In the genomic region with DNA sequence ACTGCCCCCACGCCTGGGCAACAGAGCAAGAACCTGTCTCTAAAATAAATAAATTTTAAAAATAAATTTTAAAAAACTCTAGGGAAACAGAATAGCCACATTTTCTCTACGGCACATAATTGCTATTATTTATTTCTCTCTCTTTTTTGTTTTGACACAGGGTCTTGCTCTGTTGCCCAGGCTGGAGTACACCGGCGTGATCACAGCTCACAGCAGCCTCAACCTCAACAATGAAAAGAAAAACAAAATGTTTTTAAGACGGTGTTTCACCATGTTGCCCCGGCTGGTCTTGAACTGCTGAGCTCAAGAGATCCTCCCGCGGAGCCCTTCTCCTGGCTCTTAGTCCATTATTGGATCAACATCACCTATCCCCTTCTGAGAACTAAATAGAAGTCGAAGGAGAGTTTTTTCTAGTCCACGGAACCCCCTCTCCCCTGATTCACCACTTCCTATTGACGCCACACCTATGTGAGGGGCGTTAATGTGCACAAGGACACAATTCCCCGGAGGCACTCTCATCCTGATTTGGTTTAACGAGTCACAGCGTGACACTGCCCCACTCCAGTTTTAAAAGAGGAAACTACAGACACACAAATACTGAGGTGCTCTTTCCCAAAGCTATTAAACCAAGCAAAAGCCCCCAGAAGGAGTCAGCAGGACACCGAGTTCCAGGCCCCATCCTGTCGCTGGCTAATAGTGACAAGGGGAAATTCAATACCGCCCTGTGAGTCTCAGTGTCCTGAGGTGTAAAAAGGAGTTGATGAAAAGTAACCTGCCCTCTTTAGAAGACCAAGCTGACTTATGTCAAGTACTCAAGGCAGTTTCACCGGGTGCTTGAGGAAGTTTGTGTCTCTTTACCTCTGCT, we compare ENCODE assay signal across 8 cellular contexts. TPM values are rescaled to one million over a fixed set of nuclear protein-coding genes. Genes with fewer than 3 reads are reported as not detected.
A peak's percentile ranks its signal among the peaks of the same experiment; 100 is the strongest.
DNase-seq lines count a peak whose midpoint lies in the region; ATAC-seq and TF ChIP-seq lines count a peak whose summit lies in the region.

No MANE protein-coding gene starts in this region.

- CTCF ChIA-PET in activated naive CD4-positive, alpha-beta T cell treated with anti-CD3 and anti-CD28 coated beads for 36 hours (lab: Charles Lee), result interaction anchor here (0.9 to 3.6 kb wide), 5 partner anchors 10 to 84 kb away, joined by 3 to 22 read pairs (median 3); no protein-coding TSS in a partner anchor
- CTCF ChIA-PET in PC-3 (lab: Charles Lee), result no interaction called here

- H3K27me3 Mint-ChIP-seq in activated naive CD4-positive, alpha-beta T cell treated with anti-CD3 and anti-CD28 coated beads for 36 hours (ENCODE audit: low read depth), result no peaks in the 10 kb centered on the region

- peaks cover 25% of the 10 kb centered on the region for H4K20me1 ChIP-seq in PC-3 (ENCODE audit: low read length)

- no peaks in the 10 kb centered on the region for H3K27me3 ChIP-seq in PC-3 (ENCODE audit: low read length)
- no peaks in the 10 kb centered on the region for H3K27me3 ChIP-seq in lung (ENCODE audit: control insufficient read depth, insufficient read depth)
- no peaks in the 10 kb centered on the region for H3K27me3 ChIP-seq in tibial artery

- POLR2A ChIA-PET in PC-3 (lab: Charles Lee; ENCODE audit: unreplicated experiment), result interaction anchor here (0.6 kb wide), 2 partner anchors 62 to 486 kb away, joined by 3 read pairs; no protein-coding TSS in a partner anchor

- H3K27ac ChIP-seq in PC-3 (ENCODE audit: low read length) (peak overlapping the region; percentile 98), lung (ENCODE audit: low read depth in 1 of 2, low read length in 1 of 2) (peak overlapping the region; percentile 99 to 100), tibial artery (peak overlapping the region; percentile 98 to 99)

- no peak overlapping the region for H2AFZ ChIP-seq in PC-3 (ENCODE audit: low read length)

- peak overlapping the region; percentile 91 for H3K4me2 ChIP-seq in PC-3 (ENCODE audit: low read length)

- H3K36me3 ChIP-seq in PC-3 (ENCODE audit: low read depth, low read length) (no peaks in the 10 kb centered on the region; the same call in 1 of the 2 replicates), lung (ENCODE audit: control insufficient read depth in 2 of 2, insufficient read depth in 2 of 2, low read length in 2 of 2) (peaks cover 2 to 3% of the 10 kb centered on the region in 2 donors), tibial artery (no peaks in the 10 kb centered on the region)

- H3K4me1 ChIP-seq in PC-3 (ENCODE audit: insufficient read depth, low read length), result peaks cover 33% of the 10 kb centered on the region
- peaks cover 7 to 18% of the 10 kb centered on the region in 2 donors for H3K4me1 ChIP-seq in lung (ENCODE audit: control insufficient read depth in 2 of 2, insufficient read depth in 2 of 2, low read length in 2 of 2)
- H3K4me1 ChIP-seq in tibial artery, result peaks cover 0 to 51% (median 29%) of the 10 kb centered on the region in 4 donors

- 28 to 29% methylated on average over 19 of the region's 19 CpGs for WGBS in lung, 2 donors

- peaks cover 3% of the 10 kb centered on the region for H3K36me3 Mint-ChIP-seq in activated naive CD4-positive, alpha-beta T cell treated with anti-CD3 and anti-CD28 coated beads for 36 hours (ENCODE audit: low read depth)

- no peaks in the 10 kb centered on the region for H3K9me3 Mint-ChIP-seq in activated naive CD4-positive, alpha-beta T cell treated with anti-CD3 and anti-CD28 coated beads for 36 hours

- peaks cover 60% of the 10 kb centered on the region for H3K79me2 ChIP-seq in PC-3 (ENCODE audit: low read length)

- H3K4me3 Mint-ChIP-seq in activated naive CD4-positive, alpha-beta T cell treated with anti-CD3 and anti-CD28 coated beads for 36 hours, result peak overlapping the region; percentile 91

- BruUV-seq in PC-3 (replicated peaks; lab: Mats Ljungman, UMichigan), result TSS peak; percentile 97

- H3K4me3 ChIP-seq in PC-3 (ENCODE audit: low read length) (peak overlapping the region; percentile 83), lung (peak overlapping the region; percentile 77), tibial artery (peak overlapping the region; percentile 80 to 98)

- H3K9ac ChIP-seq in PC-3 (ENCODE audit: low read length), result peak overlapping the region; percentile 95

- H3F3A ChIP-seq in PC-3 (ENCODE audit: low read length, unreplicated experiment), result no peaks in the 10 kb centered on the region

- ATAC-seq in PC-3 (peak; percentile 8), lung (ENCODE audit: insufficient read depth, low FRiP score) (no peak), HG02884 (IDR thresholded peaks at IDR 0.05; ENCODE audit: unreplicated experiment) (no peak), GM21576 (IDR thresholded peaks at IDR 0.05; ENCODE audit: unreplicated experiment) (no peak)

- peak; percentile 20 for DNase-seq in activated naive CD4-positive, alpha-beta T cell treated with anti-CD3 and anti-CD28 coated beads for 36 hours
- no peak for DNase-seq in activated naive CD4-positive, alpha-beta T cell treated with anti-CD3 and anti-CD28 coated beads, Interleukin-2, amount 50 U/mL, for 16 hours
- DNase-seq in PC-3 (peak; percentile 61), cerebellar cortex (ENCODE audit: low spot score) (peak; percentile 23), lung (ENCODE audit: low spot score) (peak; percentile 37), tibial artery (no peak)

- TF ChIP-seq CTCF in PC-3 (conservative IDR thresholded peaks at IDR 0.05; ENCODE audit: low read depth, low read length) (no peak), lung (IDR thresholded peaks at IDR 0.05; ENCODE audit: control extremely low read depth, extremely low read depth) (no peak), tibial artery (IDR thresholded peaks at IDR 0.05) (no peak)

- peaks cover 45% of the 10 kb centered on the region for H3K4me1 Mint-ChIP-seq in activated naive CD4-positive, alpha-beta T cell treated with anti-CD3 and anti-CD28 coated beads for 36 hours (ENCODE audit: low read depth)

- H3K9me2 ChIP-seq in PC-3 (replicated peaks; ENCODE audit: low read length), result no peaks in the 10 kb centered on the region

- intact Hi-C loops in activated naive CD4-positive, alpha-beta T cell treated with anti-CD3 and anti-CD28 coated beads for 36 hours (cut with micrococcal nuclease), result loop anchor here (5.0 to 10.0 kb wide), 4 partner anchors 353 to 790 kb away; a partner anchor contains a TSS
- intact Hi-C loops in PC-3 (cut with micrococcal nuclease), result loop anchor here (5.0 kb wide), 2 partner anchors 63 to 83 kb away; a partner anchor contains a TSS
- intact Hi-C loops in tibial artery (cut with DNase I; ENCODE audit: low total_unique reads), result loop anchor here (5.0 kb wide), 2 partner anchors 68 to 653 kb away; a partner anchor contains a TSS

- peak overlapping the region; percentile 95 for H3K27ac Mint-ChIP-seq in activated naive CD4-positive, alpha-beta T cell treated with anti-CD3 and anti-CD28 coated beads for 36 hours

- H3K9me3 ChIP-seq in PC-3 (ENCODE audit: low read length) (no peaks in the 10 kb centered on the region), lung (ENCODE audit: control insufficient read depth in 2 of 2, insufficient read depth in 1 of 2, low read length in 1 of 2) (no peaks in the 10 kb centered on the region), tibial artery (no peaks in the 10 kb centered on the region)

RNA-seq across cellular contexts. Expression of a gene that starts 1.1 kb away (rescaled TPM):
- 10 to 100 TPM; 25.9 to 27.9 TPM for total RNA-seq in activated naive CD4-positive, alpha-beta T cell treated with anti-CD3 and anti-CD28 coated beads for 36 hours
- total RNA-seq in PC-3 (2014; rRNA removed) (85.5 and 122 TPM in 2 replicates), lung (100 to 1,000 TPM in 1 of 2 donors, 10 to 100 TPM in 1; 97.7 to 143 TPM)
- 10 to 100 TPM; 47.7 to 48.2 TPM for polyA plus RNA-seq in lung

Comparison
In these comparisons a context has a peak if more than half of its experiments do, and no peak if none do; other contexts are left out.
1. DNase-seq: peak in activated naive CD4-positive, alpha-beta T cell treated with anti-CD3 and anti-CD28 coated beads for 36 hours (single experiment), PC-3 (single experiment), cerebellar cortex (single experiment) and lung (single experiment); none in activated naive CD4-positive, alpha-beta T cell treated with anti-CD3 and anti-CD28 coated beads, Interleukin-2, amount 50 U/mL, for 16 hours (single experiment) and tibial artery (0 of 2).
2. Peak in every context shown above with its lines, with median percentiles within 50 percentile points of each other: H3K27ac ChIP-seq and H3K4me3 ChIP-seq.